In genomic region chr16:1349951-1350350, GRCh38 we compare ENCODE assay signal across 13 cellular contexts. TPM values are rescaled to one million over a fixed set of nuclear protein-coding genes. Genes with fewer than 3 reads are reported as not detected.
A peak's percentile ranks its signal among the peaks of the same experiment; 100 is the strongest.
DNase-seq lines count a peak whose midpoint lies in the region; ATAC-seq, FAIRE-seq and TF ChIP-seq lines count a peak whose summit lies in the region.
"Had no signal": no experiment of that assay in that cellular context is flagged by ENCODE, and none has a peak within 500 bp of the region (broad histone marks: within the 10 kb centered on the region; RNA-seq: fewer than 3 reads in every experiment).

No MANE protein-coding gene starts in this region.

- H3K9me3 Mint-ChIP-seq in activated B cell treated with CpG ODN at 0.5 μM for 24 hours: no peaks in the 10 kb centered on the region

- CTCF ChIA-PET in HepG2 (lab: Yijun Ruan, JAX; ENCODE audit: low intra/inter-chr PET ratio, low total read pairs) (no interaction called here), activated B cell treated with CpG ODN at 0.5 μM for 24 hours (lab: Charles Lee) (no interaction called here)

- H3K4me3 Mint-ChIP-seq in activated B cell treated with CpG ODN at 0.5 μM for 24 hours: peak overlapping the region; percentile 35

- peaks cover 24% of the 10 kb centered on the region for H3K36me3 Mint-ChIP-seq in activated B cell treated with CpG ODN at 0.5 μM for 24 hours (ENCODE audit: low read depth)

- ATAC-seq in HepG2: no peak
- no peak for ATAC-seq in right lobe of liver
- no peak for ATAC-seq in activated B cell treated with CpG ODN at 0.5 μM for 24 hours (ENCODE audit: low read depth)
- ATAC-seq in HG02678 (IDR thresholded peaks at IDR 0.05; ENCODE audit: unreplicated experiment): no peak
- ATAC-seq: gastrocnemius medialis had no signal

- H3K4me2 ChIP-seq in HepG2 (ENCODE audit: low read depth, low read length) (peak overlapping the region; percentile 98; the same call in 1 of the 2 replicates), hepatocyte (peak overlapping the region; percentile 97)

- peaks cover 42% of the 10 kb centered on the region for H3K79me2 ChIP-seq in HepG2 (ENCODE audit: insufficient read depth, low read length)
- H3K79me2 ChIP-seq in hepatocyte: peaks cover 45% of the 10 kb centered on the region

- intact Hi-C loops in HepG2 (cut with micrococcal nuclease; ENCODE audit: unreplicated experiment) (no loop called here), right lobe of liver (cut with DNase I) (no loop called here), activated B cell treated with CpG ODN at 0.5 μM for 24 hours (cut with micrococcal nuclease) (loop anchor here (2.0 kb wide), 1 partner anchor 71 kb away; the partner anchor contains the start of gene UQCC4)

- no peak for DNase-seq in HepG2 (ENCODE audit: low spot score)
- no peak for DNase-seq in right lobe of liver
- DNase-seq in activated B cell treated with CpG ODN at 0.5 μM for 24 hours: no peak
- no peak for DNase-seq in hepatocyte (ENCODE audit: low spot score)
- DNase-seq in NCI-H1694 treated with DMSO at 0.1 percent for 48 hours (lab: John Stamatoyannopoulos, UW): no peak
- no peak for DNase-seq in SKM-1 treated with dmso at 0.1 percent for 144 hours (lab: John Stamatoyannopoulos, UW; ENCODE audit: unreplicated experiment)
- DNase-seq in GM03348 (ENCODE audit: low spot score): no peak
- DNase-seq: gastrocnemius medialis, tibial artery had no signal

- TF ChIP-seq CTCF in HepG2 (CRISPR knock-in tag; IDR thresholded peaks at IDR 0.05) (no peak), right lobe of liver (IDR thresholded peaks at IDR 0.05) (no peak), activated B cell treated with CpG ODN at 0.5 μM for 24 hours (IDR thresholded peaks at IDR 0.05) (no peak), hepatocyte (IDR thresholded peaks at IDR 0.05; ENCODE audit: poor library complexity) (no peak)

- H3K36me3 ChIP-seq in HepG2 (replicated peaks in 1 of 2; ENCODE audit: control insufficient read depth in 1 of 2, insufficient read depth in 2 of 2, low read length in 2 of 2): peaks cover 6 to 14% of the 10 kb centered on the region in 2 experiments; a peak in 4 of 5 replicates
- no peaks in the 10 kb centered on the region for H3K36me3 ChIP-seq in right lobe of liver
- no peaks in the 10 kb centered on the region for H3K36me3 ChIP-seq in hepatocyte (replicated peaks; ENCODE audit: insufficient read depth, low read depth)

- H3K27me3 Mint-ChIP-seq in activated B cell treated with CpG ODN at 0.5 μM for 24 hours: no peaks in the 10 kb centered on the region

- H2AFZ ChIP-seq in HepG2 (ENCODE audit: low read length): no peak overlapping the region
- H2AFZ ChIP-seq in hepatocyte: no peak overlapping the region

- TF ChIP-seq POLR2A in HepG2 (IDR thresholded peaks at IDR 0.05; ENCODE audit: insufficient read depth in 1 of 2, low read depth in 2 of 2, low read length in 2 of 2) (no peak), right lobe of liver (IDR thresholded peaks at IDR 0.05) (no peak)

- no peak for TF ChIP-seq RAD21 in HepG2 (CRISPR knock-in tag; IDR thresholded peaks at IDR 0.05)

- POLR2A ChIA-PET in HepG2 (lab: Yijun Ruan, JAX) (no interaction called here), activated B cell treated with CpG ODN at 0.5 μM for 24 hours (lab: Charles Lee) (no interaction called here)

- H3K4me3 ChIP-seq in HepG2 (replicated peaks in 1 of 3; ENCODE audit: insufficient read depth in 1 of 3, low read depth in 2 of 3, low read length in 3 of 3): peak overlapping the region in 1 of 3 experiments; percentile 91; a peak in 2 of 6 replicates
- no peak overlapping the region for H3K4me3 ChIP-seq in right lobe of liver
- no peak overlapping the region for H3K4me3 ChIP-seq in hepatocyte

- no TSS peak for BruUV-seq in HepG2 (replicated peaks; lab: Mats Ljungman, UMichigan)

- H3K4me1 ChIP-seq in HepG2 (ENCODE audit: insufficient read depth, low read length) (peaks cover 30% of the 10 kb centered on the region), right lobe of liver (peaks cover 0 to 26% (median 12%) of the 10 kb centered on the region in 4 donors), hepatocyte (ENCODE audit: insufficient read depth) (peaks cover 3% of the 10 kb centered on the region)

- H3K27ac ChIP-seq in HepG2 (ENCODE audit: extremely low read length, insufficient read depth, low read length) (no peak overlapping the region), right lobe of liver (no peak overlapping the region), hepatocyte (no peak overlapping the region)
- H3K27ac ChIP-seq: gastrocnemius medialis, prostate gland, SJSA1, tibial artery had no signal

- FAIRE-seq in HepG2 (lab: Jason Lieb, UNC): no peak
- FAIRE-seq: bronchial epithelial cell had no signal

- in situ Hi-C loops in HepG2 (cut with HindIII; ENCODE audit: extremely low pct_ligation_motif_present, low pct_unique_long_range_greater_than_20kb): no loop called here

- no peak for TF ChIP-seq EP300 in HepG2 (IDR thresholded peaks at IDR 0.05; ENCODE audit: low read depth in 2 of 2, low read length in 2 of 2)
- no peak for TF ChIP-seq EP300 in HepG2 (CRISPR knock-in tag; IDR thresholded peaks at IDR 0.05; ENCODE audit: borderline replicate concordance)

- H3K27me3 ChIP-seq in HepG2 (ENCODE audit: control insufficient read depth in 1 of 2, insufficient read depth in 2 of 2, low read length in 2 of 2) (no peaks in the 10 kb centered on the region; a peak in 1 of 5 replicates), right lobe of liver (no peaks in the 10 kb centered on the region), hepatocyte (no peaks in the 10 kb centered on the region)
- H3K27me3 ChIP-seq: gastrocnemius medialis, SJSA1, tibial artery had no signal

- H3K9me3 ChIP-seq in HepG2 (ENCODE audit: low read length): no peaks in the 10 kb centered on the region
- no peaks in the 10 kb centered on the region for H3K9me3 ChIP-seq in right lobe of liver
- no peaks in the 10 kb centered on the region for H3K9me3 ChIP-seq in hepatocyte (ENCODE audit: low read depth)
- H3K9me3 ChIP-seq: gastrocnemius medialis, prostate gland, tibial artery had no signal

- no peaks in the 10 kb centered on the region for H4K20me1 ChIP-seq in HepG2 (ENCODE audit: insufficient read depth, low read length)
- H4K20me1 ChIP-seq in hepatocyte (ENCODE audit: insufficient read depth, poor library complexity, severe bottlenecking): peaks cover 10% of the 10 kb centered on the region

- 99% methylated on average over 14 of the region's 17 CpGs for WGBS in HepG2 (ENCODE audit: low lambda C conversion rate)
- WGBS in right lobe of liver (ENCODE audit: insufficient coverage, low coverage, low lambda C conversion rate, missing lambda C conversion rate): 76% methylated on average over 5 of the region's 17 CpGs
- WGBS in hepatocyte (ENCODE audit: low lambda C conversion rate, missing lambda C conversion rate): 96% methylated on average over 17 of the region's 17 CpGs

- H3K9me2 ChIP-seq in hepatocyte (replicated peaks; ENCODE audit: insufficient read depth): no peaks in the 10 kb centered on the region

- H3K4me1 Mint-ChIP-seq in activated B cell treated with CpG ODN at 0.5 μM for 24 hours: peaks cover 27% of the 10 kb centered on the region

- no peak overlapping the region for H3K27ac Mint-ChIP-seq in activated B cell treated with CpG ODN at 0.5 μM for 24 hours

- no peak overlapping the region for H3K9ac ChIP-seq in HepG2 (ENCODE audit: insufficient read depth, low read depth, low read length)

RNA-seq across cellular contexts. Expression of gene TSR3, which starts 1.7 kb away (rescaled TPM):
- total RNA-seq in HepG2 (2016; rRNA removed; fragmentation: Illumina TruSeq; extraction: Trizol) (45.1 and 51.0 TPM in 2 replicates), right lobe of liver (10 to 100 TPM; 20.7 to 66.5 (median 24.5) TPM), activated B cell treated with CpG ODN at 0.5 μM for 24 hours (45.3 and 49.0 TPM in 2 replicates), hepatocyte (65.5 and 73.0 TPM in 2 replicates)
- total RNA-seq in HepG2 (2016; cell fraction: cytosol; rRNA removed; fragmentation: Illumina TruSeq; extraction: Trizol; ENCODE audit: low read depth): 118 and 125 TPM in 2 replicates
- 49.3 and 52.7 TPM in 2 replicates for total RNA-seq in HepG2 (2016; cell fraction: insoluble cytoplasmic fraction; rRNA removed; fragmentation: Illumina TruSeq; extraction: Trizol)
- total RNA-seq in HepG2 (2016; cell fraction: membrane; rRNA removed; fragmentation: Illumina TruSeq; extraction: Trizol): 124 and 132 TPM in 2 replicates
- 18.2 and 27.2 TPM in 2 replicates for total RNA-seq in HepG2 (2016; cell fraction: nucleus; rRNA removed; fragmentation: Illumina TruSeq; extraction: Trizol)
- polyA plus RNA-seq in HepG2 (2011; rRNA removed) (24.2 and 26.2 TPM in 2 replicates), hepatocyte (137 and 138 TPM in 2 replicates)
- polyA plus RNA-seq in HepG2 (2011; cell fraction: cytosol; rRNA removed): 32.0 and 45.5 TPM in 2 replicates
- polyA plus RNA-seq in HepG2 (2011; cell fraction: nucleus; rRNA removed): 19.0 and 20.6 TPM in 2 replicates
- polyA plus RNA-seq in HepG2 (2012): 21.4 TPM in 2 replicates
- 132 and 144 TPM in 2 replicates for polyA plus RNA-seq in HepG2 (2016; cell fraction: cytosol; fragmentation: Illumina TruSeq; extraction: Trizol; ENCODE audit: low read depth)
- 51.4 and 56.6 TPM in 2 replicates for polyA plus RNA-seq in HepG2 (2016; cell fraction: insoluble cytoplasmic fraction; fragmentation: Illumina TruSeq; extraction: Trizol; ENCODE audit: low read depth)
- polyA plus RNA-seq in HepG2 (2016; cell fraction: membrane; fragmentation: Illumina TruSeq; extraction: Trizol; ENCODE audit: low read depth): 124 TPM in 2 replicates
- 43.7 and 46.5 TPM in 2 replicates for polyA plus RNA-seq in HepG2 (2016; cell fraction: nucleus; fragmentation: Illumina TruSeq; extraction: Trizol; ENCODE audit: insufficient read depth, low read depth)
- 32.8 and 34.9 TPM in 2 replicates for polyA minus RNA-seq in HepG2 (2011; rRNA and poly(A)+ RNA removed; ENCODE audit: low replicate concordance)
- 14.0 and 21.0 TPM in 2 replicates for polyA minus RNA-seq in HepG2 (2011; cell fraction: cytosol; rRNA and poly(A)+ RNA removed)
- polyA minus RNA-seq in HepG2 (2011; cell fraction: nucleus; rRNA and poly(A)+ RNA removed): 6.6 and 7.2 TPM in 2 replicates

RNA-seq across cellular contexts. Expression of gene GNPTG, which starts 1.8 kb away (rescaled TPM):
- total RNA-seq in HepG2 (2016; rRNA removed; fragmentation: Illumina TruSeq; extraction: Trizol) (8.8 and 22.7 TPM in 2 replicates), right lobe of liver (10 to 100 TPM; 44.3 to 72.8 (median 63.0) TPM), activated B cell treated with CpG ODN at 0.5 μM for 24 hours (36.3 and 40.2 TPM in 2 replicates), hepatocyte (70.1 and 76.6 TPM in 2 replicates)
- total RNA-seq in HepG2 (2016; cell fraction: cytosol; rRNA removed; fragmentation: Illumina TruSeq; extraction: Trizol; ENCODE audit: low read depth): 8.5 and 9.4 TPM in 2 replicates
- total RNA-seq in HepG2 (2016; cell fraction: insoluble cytoplasmic fraction; rRNA removed; fragmentation: Illumina TruSeq; extraction: Trizol): 7.2 and 22.9 TPM in 2 replicates
- 11.3 and 14.3 TPM in 2 replicates for total RNA-seq in HepG2 (2016; cell fraction: membrane; rRNA removed; fragmentation: Illumina TruSeq; extraction: Trizol)
- 18.3 and 21.7 TPM in 2 replicates for total RNA-seq in HepG2 (2016; cell fraction: nucleus; rRNA removed; fragmentation: Illumina TruSeq; extraction: Trizol)
- polyA plus RNA-seq in HepG2 (2011; rRNA removed) (71.1 and 79.9 TPM in 2 replicates), hepatocyte (133 and 161 TPM in 2 replicates)
- polyA plus RNA-seq in HepG2 (2011; cell fraction: cytosol; rRNA removed): 54.7 and 81.5 TPM in 2 replicates
- polyA plus RNA-seq in HepG2 (2011; cell fraction: nucleus; rRNA removed): 96.1 and 122 TPM in 2 replicates
- polyA plus RNA-seq in HepG2 (2012): 23.4 and 23.5 TPM in 2 replicates
- 15.1 and 18.1 TPM in 2 replicates for polyA plus RNA-seq in HepG2 (2016; cell fraction: cytosol; fragmentation: Illumina TruSeq; extraction: Trizol; ENCODE audit: low read depth)
- 15.0 and 19.6 TPM in 2 replicates for polyA plus RNA-seq in HepG2 (2016; cell fraction: insoluble cytoplasmic fraction; fragmentation: Illumina TruSeq; extraction: Trizol; ENCODE audit: low read depth)
- 15.9 and 17.7 TPM in 2 replicates for polyA plus RNA-seq in HepG2 (2016; cell fraction: membrane; fragmentation: Illumina TruSeq; extraction: Trizol; ENCODE audit: low read depth)
- 81.4 and 87.5 TPM in 2 replicates for polyA plus RNA-seq in HepG2 (2016; cell fraction: nucleus; fragmentation: Illumina TruSeq; extraction: Trizol; ENCODE audit: insufficient read depth, low read depth)
- polyA minus RNA-seq in HepG2 (2011; rRNA and poly(A)+ RNA removed; ENCODE audit: low replicate concordance): 35.8 and 59.3 TPM in 2 replicates
- polyA minus RNA-seq in HepG2 (2011; cell fraction: cytosol; rRNA and poly(A)+ RNA removed): 14.2 and 19.1 TPM in 2 replicates
- polyA minus RNA-seq in HepG2 (2011; cell fraction: nucleus; rRNA and poly(A)+ RNA removed): 7.6 and 15.6 TPM in 2 replicates

RNA-seq across cellular contexts. Expression of gene BAIAP3, which starts 16.5 kb away (rescaled TPM):
- total RNA-seq in HepG2 (2016; rRNA removed; fragmentation: Illumina TruSeq; extraction: Trizol) (2.0 and 3.2 TPM in 2 replicates), right lobe of liver (1 to 10 TPM; 5.4 to 7.6 (median 5.8) TPM), activated B cell treated with CpG ODN at 0.5 μM for 24 hours (6.5 and 8.5 TPM in 2 replicates), hepatocyte (1.8 and 3.0 TPM in 2 replicates)
- 0.40 and 0.79 TPM in 2 replicates for total RNA-seq in HepG2 (2016; cell fraction: cytosol; rRNA removed; fragmentation: Illumina TruSeq; extraction: Trizol; ENCODE audit: low read depth)
- total RNA-seq in HepG2 (2016; cell fraction: insoluble cytoplasmic fraction; rRNA removed; fragmentation: Illumina TruSeq; extraction: Trizol): 1.2 and 2.4 TPM in 2 replicates
- 0.80 and 1.3 TPM in 2 replicates for total RNA-seq in HepG2 (2016; cell fraction: membrane; rRNA removed; fragmentation: Illumina TruSeq; extraction: Trizol)
- 2.8 and 4.0 TPM in 2 replicates for total RNA-seq in HepG2 (2016; cell fraction: nucleus; rRNA removed; fragmentation: Illumina TruSeq; extraction: Trizol)
- polyA plus RNA-seq in HepG2 (2011; rRNA removed) (5.7 and 9.1 TPM in 2 replicates), hepatocyte (2.4 and 5.5 TPM in 2 replicates)
- 2.2 and 2.3 TPM in 2 replicates for polyA plus RNA-seq in HepG2 (2011; cell fraction: cytosol; rRNA removed)
- polyA plus RNA-seq in HepG2 (2011; cell fraction: nucleus; rRNA removed): 91.6 and 123 TPM in 2 replicates
- 3.7 and 4.3 TPM in 2 replicates for polyA plus RNA-seq in HepG2 (2012)
- 0.31 and 0.35 TPM in 2 replicates for polyA plus RNA-seq in HepG2 (2016; cell fraction: cytosol; fragmentation: Illumina TruSeq; extraction: Trizol; ENCODE audit: low read depth)
- 1.0 and 2.5 TPM in 2 replicates for polyA plus RNA-seq in HepG2 (2016; cell fraction: insoluble cytoplasmic fraction; fragmentation: Illumina TruSeq; extraction: Trizol; ENCODE audit: low read depth)
- 0.46 and 0.62 TPM in 2 replicates for polyA plus RNA-seq in HepG2 (2016; cell fraction: membrane; fragmentation: Illumina TruSeq; extraction: Trizol; ENCODE audit: low read depth)
- 5.9 and 9.4 TPM in 2 replicates for polyA plus RNA-seq in HepG2 (2016; cell fraction: nucleus; fragmentation: Illumina TruSeq; extraction: Trizol; ENCODE audit: insufficient read depth, low read depth)
- 0.40 and 7.9 TPM in 2 replicates for polyA minus RNA-seq in HepG2 (2011; rRNA and poly(A)+ RNA removed; ENCODE audit: low replicate concordance)
- 2.1 and 2.6 TPM in 2 replicates for polyA minus RNA-seq in HepG2 (2011; cell fraction: cytosol; rRNA and poly(A)+ RNA removed)
- 12.2 and 20.9 TPM in 2 replicates for polyA minus RNA-seq in HepG2 (2011; cell fraction: nucleus; rRNA and poly(A)+ RNA removed)

RNA-seq across cellular contexts. Expression of gene UBE2I, which starts 40.5 kb away (rescaled TPM):
- total RNA-seq in HepG2 (2016; rRNA removed; fragmentation: Illumina TruSeq; extraction: Trizol) (75.8 and 87.9 TPM in 2 replicates), right lobe of liver (10 to 100 TPM; 25.0 to 48.0 (median 39.3) TPM), activated B cell treated with CpG ODN at 0.5 μM for 24 hours (220 and 240 TPM in 2 replicates), hepatocyte (76.0 and 78.8 TPM in 2 replicates)
- total RNA-seq in HepG2 (2016; cell fraction: cytosol; rRNA removed; fragmentation: Illumina TruSeq; extraction: Trizol; ENCODE audit: low read depth): 35.5 and 39.4 TPM in 2 replicates
- 66.6 and 79.8 TPM in 2 replicates for total RNA-seq in HepG2 (2016; cell fraction: insoluble cytoplasmic fraction; rRNA removed; fragmentation: Illumina TruSeq; extraction: Trizol)
- total RNA-seq in HepG2 (2016; cell fraction: membrane; rRNA removed; fragmentation: Illumina TruSeq; extraction: Trizol): 55.4 and 63.3 TPM in 2 replicates
- total RNA-seq in HepG2 (2016; cell fraction: nucleus; rRNA removed; fragmentation: Illumina TruSeq; extraction: Trizol): 41.5 and 41.7 TPM in 2 replicates
- polyA plus RNA-seq in HepG2 (2011; rRNA removed) (79.5 and 98.9 TPM in 2 replicates), hepatocyte (150 and 183 TPM in 2 replicates)
- 57.9 and 77.8 TPM in 2 replicates for polyA plus RNA-seq in HepG2 (2011; cell fraction: cytosol; rRNA removed)
- polyA plus RNA-seq in HepG2 (2011; cell fraction: nucleus; rRNA removed): 115 and 128 TPM in 2 replicates
- polyA plus RNA-seq in HepG2 (2012): 91.6 and 108 TPM in 2 replicates
- polyA plus RNA-seq in HepG2 (2016; cell fraction: cytosol; fragmentation: Illumina TruSeq; extraction: Trizol; ENCODE audit: low read depth): 94.9 and 118 TPM in 2 replicates
- polyA plus RNA-seq in HepG2 (2016; cell fraction: insoluble cytoplasmic fraction; fragmentation: Illumina TruSeq; extraction: Trizol; ENCODE audit: low read depth): 181 and 205 TPM in 2 replicates
- 118 and 119 TPM in 2 replicates for polyA plus RNA-seq in HepG2 (2016; cell fraction: membrane; fragmentation: Illumina TruSeq; extraction: Trizol; ENCODE audit: low read depth)
- polyA plus RNA-seq in HepG2 (2016; cell fraction: nucleus; fragmentation: Illumina TruSeq; extraction: Trizol; ENCODE audit: insufficient read depth, low read depth): 163 and 194 TPM in 2 replicates
- polyA minus RNA-seq in HepG2 (2011; rRNA and poly(A)+ RNA removed; ENCODE audit: low replicate concordance): 39.2 and 48.3 TPM in 2 replicates
- polyA minus RNA-seq in HepG2 (2011; cell fraction: cytosol; rRNA and poly(A)+ RNA removed): 54.8 and 55.8 TPM in 2 replicates
- 63.8 and 72.6 TPM in 2 replicates for polyA minus RNA-seq in HepG2 (2011; cell fraction: nucleus; rRNA and poly(A)+ RNA removed)
